17 cellular contexts compared by ENCODE assay signal in the genomic region with DNA sequence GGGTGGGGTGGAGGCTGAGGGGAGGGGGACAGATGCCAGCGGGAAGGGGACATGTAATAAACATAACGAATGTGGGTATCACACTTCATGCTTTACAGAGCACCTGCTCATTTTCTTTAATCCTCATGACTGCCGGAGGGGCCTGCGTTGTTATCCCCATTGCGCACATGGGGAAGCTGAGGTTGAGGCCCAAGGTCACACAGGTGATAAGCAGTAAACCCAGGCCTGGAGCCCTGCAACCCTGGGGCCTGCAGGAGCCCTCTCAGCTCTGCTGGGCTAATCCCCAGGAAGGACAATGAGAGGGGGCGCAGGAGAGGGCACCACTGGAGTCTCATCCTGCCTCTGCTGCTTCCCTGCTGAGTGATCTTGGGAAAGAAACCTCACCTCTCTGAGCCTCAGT.
"Had no signal": no experiment of that assay in that cellular context is flagged by ENCODE, and none has a peak within 500 bp of the region (broad histone marks: within the 10 kb centered on the region; RNA-seq: fewer than 3 reads in every experiment).

No MANE protein-coding gene starts in this region.

- H3K9me3 ChIP-seq: esophagus squamous epithelium, gastroesophageal sphincter, mucosa of descending colon, pancreas, suprapubic skin, thyroid gland had no signal

- ATAC-seq: effector memory CD8-positive, alpha-beta T cell; gastroesophageal sphincter; left lobe of liver; mucosa of descending colon; naive thymus-derived CD8-positive, alpha-beta T cell had no signal

- H3K27ac ChIP-seq: esophagus squamous epithelium, gastroesophageal sphincter, pancreas, suprapubic skin, thyroid gland had no signal

- H3K4me2 ChIP-seq: smooth muscle cell had no signal

- DNase-seq: effector memory CD8-positive, alpha-beta T cell; esophagus squamous epithelium; foreskin fibroblast; glutamatergic neuron; islet precursor cell; mammary epithelial cell; mucosa of descending colon; naive thymus-derived CD8-positive, alpha-beta T cell; pancreas; right cardiac atrium; stimulated activated CD4-positive, alpha-beta T cell treated with anti-CD3 and anti-CD28 coated beads, Interleukin-2, amount 100 ng/mL, for 48 hours; stimulated activated naive CD4-positive, alpha-beta T cell treated with Interleukin-2 at 50 U/mL for 16 hours; thyroid gland had no signal

- H3K36me3 ChIP-seq: esophagus squamous epithelium, gastroesophageal sphincter, pancreas, suprapubic skin, thyroid gland had no signal

- H3K27me3 ChIP-seq: pancreas, thyroid gland had no signal

- H3K4me3 ChIP-seq: esophagus squamous epithelium, gastroesophageal sphincter, mucosa of descending colon, pancreas, smooth muscle cell, suprapubic skin, thyroid gland had no signal
